Comparison of ENCODE assay signal across 7 cellular contexts in genomic region chr7:43834463-43835251, GRCh38.
DNase-seq lines count a peak whose midpoint lies in the region; ATAC-seq lines count a peak whose summit lies in the region.

No MANE protein-coding gene starts in this region.

- H3K27ac Mint-ChIP-seq in T-helper 2 cell treated with Interferon-gamma antibody and Interleukin-4, amounts not matched to agents 5 μg/mL and 100 μg/mL, for 36 hours, result peak overlapping the region; percentile 83

- H3K27me3 Mint-ChIP-seq in T-helper 2 cell treated with Interferon-gamma antibody and Interleukin-4, amounts not matched to agents 5 μg/mL and 100 μg/mL, for 36 hours (ENCODE audit: low read depth), result peaks cover 4% of the 10 kb centered on the region

- peak; percentile 52 for DNase-seq in T-helper 2 cell treated with Interferon-gamma antibody and Interleukin-4, amounts not matched to agents 5 μg/mL and 100 μg/mL, for 36 hours (ENCODE audit: low spot score)
- peak; percentile 5 for DNase-seq in effector CD4-positive, alpha-beta T cell
- peak; percentile 39 for DNase-seq in stimulated activated CD4-positive, alpha-beta T cell treated with anti-CD3 and anti-CD28 coated beads, Interleukin-2, amount 100 ng/mL, for 4 hours (ENCODE audit: low read depth)
- DNase-seq in NCI-H446 (lab: John Stamatoyannopoulos, UW) (no peak), OCI-M2 (lab: John Stamatoyannopoulos, UW; ENCODE audit: unreplicated experiment) (no peak)

- ATAC-seq in GM19025 (IDR thresholded peaks at IDR 0.05; ENCODE audit: low read depth, unreplicated experiment) (peak; percentile 41), HG03196 (IDR thresholded peaks at IDR 0.05; ENCODE audit: unreplicated experiment) (peak; percentile 56)

- peaks cover 2% of the 10 kb centered on the region for H3K36me3 Mint-ChIP-seq in T-helper 2 cell treated with Interferon-gamma antibody and Interleukin-4, amounts not matched to agents 5 μg/mL and 100 μg/mL, for 36 hours (ENCODE audit: low read depth)

- H3K9me3 Mint-ChIP-seq in T-helper 2 cell treated with Interferon-gamma antibody and Interleukin-4, amounts not matched to agents 5 μg/mL and 100 μg/mL, for 36 hours, result peaks cover 20% of the 10 kb centered on the region

- peak overlapping the region; percentile 78 for H3K4me3 Mint-ChIP-seq in T-helper 2 cell treated with Interferon-gamma antibody and Interleukin-4, amounts not matched to agents 5 μg/mL and 100 μg/mL, for 36 hours

- H3K4me1 Mint-ChIP-seq in T-helper 2 cell treated with Interferon-gamma antibody and Interleukin-4, amounts not matched to agents 5 μg/mL and 100 μg/mL, for 36 hours (ENCODE audit: low read depth), result peaks cover 17% of the 10 kb centered on the region

Comparison
In these comparisons a context has a peak if more than half of its experiments do, and no peak if none do; other contexts are left out.
1. DNase-seq: peak in T-helper 2 cell treated with Interferon-gamma antibody and Interleukin-4, amounts not matched to agents 5 μg/mL and 100 μg/mL, for 36 hours (single experiment), effector CD4-positive, alpha-beta T cell (single experiment) and stimulated activated CD4-positive, alpha-beta T cell treated with anti-CD3 and anti-CD28 coated beads, Interleukin-2, amount 100 ng/mL, for 4 hours (single experiment); none in NCI-H446 (0 of 2) and OCI-M2 (single experiment).